8 cellular contexts compared by ENCODE assay signal in the genomic region with DNA sequence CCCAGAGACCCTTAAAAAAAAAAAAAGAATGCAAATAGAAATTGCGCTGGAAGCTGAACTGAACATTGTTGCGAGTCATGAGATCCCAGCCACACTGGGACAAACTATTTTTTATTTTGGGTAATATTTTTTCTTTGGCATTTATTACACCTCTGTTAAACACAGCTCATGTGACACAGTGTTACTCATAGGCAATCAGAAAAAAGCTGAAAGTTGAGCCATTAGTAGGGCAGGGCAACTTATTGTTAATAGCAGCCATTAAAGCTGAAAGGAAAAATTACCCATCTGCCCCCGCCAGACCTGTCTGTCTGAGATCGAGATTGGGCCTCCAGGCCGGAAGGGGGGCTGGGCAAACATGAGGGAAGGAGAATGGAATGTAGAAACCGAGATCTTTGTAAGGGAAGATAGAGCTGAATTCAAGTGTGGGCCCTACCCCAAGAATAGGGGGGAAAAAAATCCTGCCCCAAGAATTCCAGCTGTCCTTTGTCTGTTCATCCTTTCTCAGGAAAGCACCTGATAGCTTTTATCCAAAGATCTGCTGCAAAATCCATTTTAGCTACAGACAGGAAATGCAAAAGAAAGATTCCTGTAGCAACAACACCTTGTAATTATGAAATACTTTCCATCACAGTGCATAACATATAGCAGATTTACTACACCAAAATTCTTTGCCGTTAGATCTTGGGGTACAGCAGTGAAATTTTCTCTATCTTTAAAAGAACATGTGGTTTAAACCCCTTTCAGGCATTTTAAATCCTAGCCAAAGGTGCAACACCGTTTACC.
DNase-seq lines count a peak whose midpoint lies in the region; ATAC-seq and TF ChIP-seq lines count a peak whose summit lies in the region.

No MANE protein-coding gene starts in this region.

- H3K4me3 ChIP-seq in heart right ventricle (no peak overlapping the region), skin epidermis (no peak overlapping the region)

- no peaks in the 10 kb centered on the region for H3K36me3 ChIP-seq in heart right ventricle

- ATAC-seq in heart right ventricle (peak in 4 of 8 donors; percentile 8 to 31 (median 27)), GM19452 (IDR thresholded peaks at IDR 0.05; ENCODE audit: unreplicated experiment) (no peak), HG03521 (IDR thresholded peaks at IDR 0.05; ENCODE audit: unreplicated experiment) (no peak), GM18505 (IDR thresholded peaks at IDR 0.05; ENCODE audit: unreplicated experiment) (no peak)

- CTCF ChIA-PET in HEK293T (lab: Yijun Ruan, JAX) = interaction anchor here (0.6 to 1.2 kb wide), 6 partner anchors 12 to 305 kb away, joined by 3 to 5 read pairs (median 4); no protein-coding TSS in a partner anchor

- no peak for TF ChIP-seq CTCF in heart right ventricle (IDR thresholded peaks at IDR 0.05)

- H3K27ac ChIP-seq in heart right ventricle (peak overlapping the region in 8 of 10 donors; percentile 48 to 73 (median 60)), skin epidermis (peak overlapping the region in 19 of 21 experiments; percentile 48 to 84 (median 70))

- H3K27me3 ChIP-seq in heart right ventricle = no peaks in the 10 kb centered on the region

- 34 to 39% methylated on average over 8 of the region's 8 CpGs for WGBS in heart right ventricle, 2 donors

- POLR2A ChIA-PET in HEK293T (lab: Yijun Ruan, JAX) = interaction anchor here (0.6 kb wide), 1 partner anchor 192 kb away, joined by 3 read pairs; no protein-coding TSS in a partner anchor

- TF ChIP-seq POLR2A in GM18505 (IDR thresholded peaks at IDR 0.05; ENCODE audit: borderline replicate concordance, extremely low read depth, insufficient read depth, insufficient read length) = no peak

- peak; percentile 60 for DNase-seq in HEK293T (ENCODE audit: extremely low spot score)
- DNase-seq in SW480 (ENCODE audit: low spot score) = peak; percentile 25
- no peak for DNase-seq in heart right ventricle
- no peak for DNase-seq in NCI-H446 (lab: John Stamatoyannopoulos, UW)

- intact Hi-C loops in heart right ventricle (cut with DNase I) = loop anchor here in 2 of 10 donors (5.0 to 10.0 kb wide), 2 partner anchors 64 to 67 kb away; no protein-coding TSS in a partner anchor

- no peaks in the 10 kb centered on the region for H3K9me3 ChIP-seq in heart right ventricle

- H3K4me1 ChIP-seq in heart right ventricle = peaks cover 9 to 85% (median 57%) of the 10 kb centered on the region in 9 donors

TF ChIP-seq in HEK293T, 16 proteins besides CTCF, POLR2A, EP300 and RAD21:
- no peak for TF ChIP-seq SUZ12 (IDR thresholded peaks at IDR 0.05)
- no peak for TF ChIP-seq HDGF (IDR thresholded peaks at IDR 0.05; ENCODE audit: borderline replicate concordance)
- peak; percentile 80; the same call in 1 of the 2 replicates for TF ChIP-seq CTBP1 (IDR thresholded peaks at IDR 0.05; ENCODE audit: borderline replicate concordance)
- TF ChIP-seq FOXM1 (IDR thresholded peaks at IDR 0.05; ENCODE audit: borderline replicate concordance) = no peak
- TF ChIP-seq, protein P1, sequence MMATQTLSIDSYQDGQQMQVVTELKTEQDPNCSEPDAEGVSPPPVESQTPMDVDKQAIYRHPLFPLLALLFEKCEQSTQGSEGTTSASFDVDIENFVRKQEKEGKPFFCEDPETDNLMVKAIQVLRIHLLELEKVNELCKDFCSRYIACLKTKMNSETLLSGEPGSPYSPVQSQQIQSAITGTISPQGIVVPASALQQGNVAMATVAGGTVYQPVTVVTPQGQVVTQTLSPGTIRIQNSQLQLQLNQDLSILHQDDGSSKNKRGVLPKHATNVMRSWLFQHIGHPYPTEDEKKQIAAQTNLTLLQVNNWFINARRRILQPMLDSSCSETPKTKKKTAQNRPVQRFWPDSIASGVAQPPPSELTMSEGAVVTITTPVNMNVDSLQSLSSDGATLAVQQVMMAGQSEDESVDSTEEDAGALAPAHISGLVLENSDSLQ (IDR thresholded peaks at IDR 0.05) = peak; percentile 87
- peak; percentile 75 for TF ChIP-seq ZNF384 (IDR thresholded peaks at IDR 0.05)
- no peak for TF ChIP-seq FOXA1 (IDR thresholded peaks at IDR 0.05)
- no peak for TF ChIP-seq ELF4 (IDR thresholded peaks at IDR 0.05)

Comparison
In these comparisons a context has a peak if more than half of its experiments do, and no peak if none do; other contexts are left out.
1. DNase-seq: peak in HEK293T (single experiment) and SW480 (single experiment); none in heart right ventricle (0 of 2) and NCI-H446 (0 of 2).